8 cellular contexts compared by ENCODE assay signal in the genomic region with DNA sequence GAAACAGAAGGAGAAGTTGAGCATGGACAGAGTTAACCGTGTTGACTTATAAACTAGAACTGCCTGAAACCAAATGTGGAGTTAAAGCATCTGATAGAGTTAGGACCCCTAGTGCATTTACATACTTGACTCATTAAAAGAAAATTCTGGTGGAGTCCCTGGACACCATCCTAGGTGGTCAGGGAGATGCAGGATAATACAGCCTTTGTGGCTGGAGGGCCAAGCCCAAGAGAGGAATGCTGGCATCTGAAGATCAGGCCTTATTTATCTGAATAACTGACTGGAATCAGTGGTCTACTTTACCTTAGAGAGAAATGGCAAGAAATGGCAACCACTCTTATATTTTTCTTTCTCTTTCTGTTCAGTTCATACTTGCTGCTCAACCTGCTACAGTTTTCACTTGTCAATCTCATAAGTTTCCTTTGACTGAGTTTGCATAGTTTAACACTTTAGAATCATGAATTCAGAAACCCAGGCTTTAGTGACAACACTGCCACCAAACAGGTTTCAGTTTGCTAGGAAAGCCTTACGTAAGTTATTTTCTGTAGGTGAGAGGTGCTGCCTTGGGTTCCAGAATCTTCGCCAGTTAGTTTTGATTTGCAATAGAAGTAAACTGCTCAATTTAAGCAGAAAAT. TPM values are rescaled to one million over a fixed set of nuclear protein-coding genes. Genes with fewer than 3 reads are reported as not detected.
DNase-seq lines count a peak whose midpoint lies in the region; ATAC-seq and TF ChIP-seq lines count a peak whose summit lies in the region.

No MANE protein-coding gene starts in this region.

- no peaks in the 10 kb centered on the region for H3K36me3 Mint-ChIP-seq in activated T-cell treated with anti-CD3 and anti-CD28 coated beads, Interleukin-2, amount 50 U/mL, for 72 hours (ENCODE audit: insufficient read depth in 2 of 2)
- peaks cover 4% of the 10 kb centered on the region for H3K36me3 Mint-ChIP-seq in nephron progenitor cell (ENCODE audit: low read depth)

- H3K4me1 ChIP-seq in OCI-LY7 (ENCODE audit: insufficient read depth, low read length, poor library complexity, severe bottlenecking): no peaks in the 10 kb centered on the region

- POLR2A ChIA-PET in OCI-LY7 (lab: Charles Lee): no interaction called here

- no peaks in the 10 kb centered on the region for H3K9me3 ChIP-seq in OCI-LY7 (ENCODE audit: low read length)

- peak; percentile 82 to 87 for ATAC-seq in activated T-cell treated with anti-CD3 and anti-CD28 coated beads, Interleukin-2, amount 50 U/mL, for 72 hours (replicated peaks in 1 of 2)
- peak; percentile 86 for ATAC-seq in GM21619 (IDR thresholded peaks at IDR 0.05; ENCODE audit: unreplicated experiment)
- peak; percentile 86 for ATAC-seq in HG03521 (IDR thresholded peaks at IDR 0.05; ENCODE audit: unreplicated experiment)

- in situ Hi-C loops in KBM-7 (cut with MboI; ENCODE audit: low pct_unique_long_range_greater_than_20kb, low sequenced_read_pairs): no loop called here

- no peaks in the 10 kb centered on the region for H4K20me1 ChIP-seq in OCI-LY7 (ENCODE audit: insufficient read depth, low read length)

- H3K4me1 Mint-ChIP-seq in activated T-cell treated with anti-CD3 and anti-CD28 coated beads, Interleukin-2, amount 50 U/mL, for 72 hours (ENCODE audit: low read depth): peaks cover 7% of the 10 kb centered on the region
- peaks cover 25% of the 10 kb centered on the region for H3K4me1 Mint-ChIP-seq in nephron progenitor cell

- no peaks in the 10 kb centered on the region for H3K36me3 ChIP-seq in OCI-LY7 (ENCODE audit: insufficient read depth, low read length)

- H3K9me2 ChIP-seq in OCI-LY7 (ENCODE audit: insufficient read depth, low read length): no peaks in the 10 kb centered on the region

- no peak for TF ChIP-seq CTCF in nephron progenitor cell (IDR thresholded peaks at IDR 0.05)
- no peak for TF ChIP-seq CTCF in OCI-LY7 (conservative IDR thresholded peaks at IDR 0.05; ENCODE audit: low read length)

- H2AFZ ChIP-seq in OCI-LY7 (ENCODE audit: low read length): no peak overlapping the region

- no peak overlapping the region for H3K27ac ChIP-seq in OCI-LY7 (ENCODE audit: low read depth, low read length, poor library complexity, severe bottlenecking)

- BruUV-seq in OCI-LY7 (replicated peaks; lab: Mats Ljungman, UMichigan): no TSS peak

- intact Hi-C loops in OCI-LY7 (cut with micrococcal nuclease; ENCODE audit: unreplicated experiment): loop anchor here (5.0 kb wide), 1 partner anchor 157 kb away; no protein-coding TSS in a partner anchor

- no peak overlapping the region for H3K4me3 ChIP-seq in OCI-LY7 (ENCODE audit: low read depth, low read length, poor library complexity, severe bottlenecking)

- CTCF ChIA-PET in OCI-LY7 (lab: Charles Lee; ENCODE audit: unreplicated experiment): no interaction called here

- H3K9me3 Mint-ChIP-seq in activated T-cell treated with anti-CD3 and anti-CD28 coated beads, Interleukin-2, amount 50 U/mL, for 72 hours: no peaks in the 10 kb centered on the region
- H3K9me3 Mint-ChIP-seq in nephron progenitor cell: peaks cover 3% of the 10 kb centered on the region

- peak in 1 of 2 donors; percentile 1 for DNase-seq in activated T-cell treated with anti-CD3 and anti-CD28 coated beads, Interleukin-2, amount 50 U/mL, for 72 hours
- no peak for DNase-seq in activated T-cell treated with anti-CD3 and anti-CD28 coated beads, Interleukin-2, amount 50 U/mL, for 48 hours
- DNase-seq in nephron progenitor cell: no peak
- no peak for DNase-seq in OCI-LY7 (ENCODE audit: low spot score)
- no peak for DNase-seq in KBM-7
- DNase-seq in DMS79 (lab: John Stamatoyannopoulos, UW): no peak

- peak overlapping the region; percentile 23 for H3K27ac Mint-ChIP-seq in activated T-cell treated with anti-CD3 and anti-CD28 coated beads, Interleukin-2, amount 50 U/mL, for 72 hours
- peak overlapping the region; percentile 36 for H3K27ac Mint-ChIP-seq in nephron progenitor cell

- H3K79me2 ChIP-seq in OCI-LY7 (ENCODE audit: insufficient read depth, low read depth, low read length): no peaks in the 10 kb centered on the region

- H3K4me2 ChIP-seq in OCI-LY7 (ENCODE audit: low read length): no peak overlapping the region

- H3K27me3 Mint-ChIP-seq in activated T-cell treated with anti-CD3 and anti-CD28 coated beads, Interleukin-2, amount 50 U/mL, for 72 hours (ENCODE audit: low read depth): no peaks in the 10 kb centered on the region
- peaks cover 7% of the 10 kb centered on the region for H3K27me3 Mint-ChIP-seq in nephron progenitor cell (ENCODE audit: low read depth, poor library complexity)

- peak overlapping the region; percentile 29 to 56 for H3K4me3 Mint-ChIP-seq in activated T-cell treated with anti-CD3 and anti-CD28 coated beads, Interleukin-2, amount 50 U/mL, for 72 hours
- no peak overlapping the region for H3K4me3 Mint-ChIP-seq in nephron progenitor cell

RNA-seq across cellular contexts. Expression of a gene that starts 10.2 kb away (rescaled TPM):
- under 1 TPM; 0.31 to 0.32 TPM for total RNA-seq in activated T-cell treated with anti-CD3 and anti-CD28 coated beads, Interleukin-2, amount 50 U/mL, for 72 hours
- 0.13 and 0.15 TPM in 2 replicates for total RNA-seq in OCI-LY7 (2014; rRNA removed; shearing (Covaris generic))
- 0.13 and 0.21 TPM in 2 replicates for total RNA-seq in OCI-LY7 (2022)
